8 cellular contexts compared by ENCODE assay signal in the genomic region with DNA sequence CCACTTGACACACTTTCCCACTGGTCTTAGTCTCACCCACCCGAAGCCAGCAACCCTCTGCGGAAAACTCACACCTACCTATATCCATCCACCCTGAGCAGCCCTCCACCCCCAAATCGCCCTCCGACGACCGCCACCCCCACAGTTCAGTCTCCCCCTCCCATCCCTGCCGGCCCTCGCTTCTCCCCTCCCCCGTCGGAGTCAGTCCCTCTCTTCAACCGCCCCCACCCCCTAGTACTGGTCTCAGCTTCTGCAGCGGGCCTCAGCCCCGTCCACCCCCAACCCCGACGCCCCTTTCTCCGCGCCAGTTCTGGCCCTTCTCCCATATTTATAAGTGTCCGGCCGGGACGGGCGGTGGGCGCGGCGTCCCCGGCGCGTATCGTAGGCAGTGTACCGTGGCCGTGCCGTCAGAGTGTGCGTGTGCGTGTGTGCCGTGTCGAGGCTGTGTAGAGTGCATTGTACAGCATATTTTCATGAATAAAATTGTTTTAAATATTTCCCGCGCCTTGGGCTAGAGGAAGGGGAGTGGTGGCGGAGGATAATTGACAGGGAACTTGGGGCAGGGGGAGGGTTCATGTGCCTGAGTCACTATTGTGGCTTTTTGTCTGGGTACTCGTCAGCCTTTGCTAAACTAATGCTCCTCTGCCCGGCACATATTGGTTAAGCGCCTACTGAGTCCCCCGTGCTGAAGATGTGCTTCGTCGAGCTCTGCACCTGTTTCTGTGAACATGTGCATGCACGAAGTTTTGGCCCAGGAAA. TPM values are rescaled to one million over a fixed set of nuclear protein-coding genes. Genes with fewer than 3 reads are reported as not detected.
DNase-seq lines count a peak whose midpoint lies in the region; ATAC-seq and TF ChIP-seq lines count a peak whose summit lies in the region.

No MANE protein-coding gene starts in this region.

- WGBS in suprapubic skin = 16% methylated on average over 45 of the region's 45 CpGs

- no peaks in the 10 kb centered on the region for H3K9me3 ChIP-seq in suprapubic skin

- TF ChIP-seq POLR2A in suprapubic skin (IDR thresholded peaks at IDR 0.05) = no peak

- H3K4me3 ChIP-seq in suprapubic skin = peak overlapping the region; percentile 61

- H3K36me3 ChIP-seq in suprapubic skin = no peaks in the 10 kb centered on the region

- no peaks in the 10 kb centered on the region for H3K27me3 ChIP-seq in suprapubic skin

- ATAC-seq in GM21526 (IDR thresholded peaks at IDR 0.05; ENCODE audit: low FRiP score, unreplicated experiment) = no peak

- DNase-seq in activated effector memory CD4-positive, alpha-beta T cell treated with anti-CD3 and anti-CD28 coated beads, Interleukin-2, amount 50 U/mL, for 16 hours = peak; percentile 72
- DNase-seq in activated effector memory CD4-positive, alpha-beta T cell treated with Interleukin-2 at 50 U/mL for 16 hours = no peak
- peak; percentile 46 for DNase-seq in activated naive CD4-positive, alpha-beta T cell treated with Interleukin-2 at 50 U/mL for 16 hours
- DNase-seq in iris pigment epithelial cell (ENCODE audit: low read depth) (peak; percentile 49), suprapubic skin (ENCODE audit: low spot score in 2 of 2) (no peak), NCI-H2171 treated with DMSO at 0.1 percent for 48 hours (lab: John Stamatoyannopoulos, UW) (no peak), GF-D8 (lab: John Stamatoyannopoulos, UW) (no peak)

- H3K27ac ChIP-seq in suprapubic skin = peak overlapping the region; percentile 81

- TF ChIP-seq EP300 in suprapubic skin (IDR thresholded peaks at IDR 0.05) = no peak

- no peak for TF ChIP-seq CTCF in suprapubic skin (IDR thresholded peaks at IDR 0.05)

- H3K4me1 ChIP-seq in suprapubic skin = peaks cover 67% of the 10 kb centered on the region

RNA-seq across cellular contexts. Expression of a gene that starts 22.0 kb away (rescaled TPM):
- 1 to 10 TPM; 1.4 to 2.8 (median 1.6) TPM for total RNA-seq in suprapubic skin

Comparison
In these comparisons a context has a peak if more than half of its experiments do, and no peak if none do; other contexts are left out.
1. DNase-seq: peak in activated effector memory CD4-positive, alpha-beta T cell treated with anti-CD3 and anti-CD28 coated beads, Interleukin-2, amount 50 U/mL, for 16 hours (single experiment), activated naive CD4-positive, alpha-beta T cell treated with Interleukin-2 at 50 U/mL for 16 hours (single experiment) and iris pigment epithelial cell (single experiment); none in activated effector memory CD4-positive, alpha-beta T cell treated with Interleukin-2 at 50 U/mL for 16 hours (single experiment), suprapubic skin (0 of 2), NCI-H2171 treated with DMSO at 0.1 percent for 48 hours (single experiment) and GF-D8 (single experiment).